1 cellular context compared by ENCODE assay signal in the genomic region with DNA sequence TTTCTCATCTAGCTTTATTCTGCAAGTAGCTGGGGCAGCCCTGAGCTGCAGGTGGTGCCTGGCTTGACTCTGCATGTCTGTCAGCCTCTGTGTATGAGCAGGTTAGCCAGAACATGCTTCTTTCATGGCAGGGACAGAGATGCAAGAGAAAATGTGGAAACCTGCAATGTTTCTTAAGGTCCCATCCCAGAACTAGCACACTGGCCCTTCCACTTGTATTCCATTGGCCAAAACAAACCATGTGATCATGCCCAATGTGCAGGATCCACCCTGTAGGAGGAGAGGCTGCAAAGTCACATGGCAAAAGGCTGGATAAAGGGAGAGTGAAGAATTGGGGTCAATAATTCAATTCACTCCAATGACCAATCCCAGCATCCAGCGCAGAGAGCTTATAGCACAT.
TF ChIP-seq lines count a peak whose summit lies in the region.

No MANE protein-coding gene starts in this region.

TF ChIP-seq in GM23338, 12 proteins besides CTCF, POLR2A, EP300 and RAD21 (continued from another document):
- TF ChIP-seq EZH2phosphoT487 (IDR thresholded peaks at IDR 0.05; ENCODE audit: unreplicated experiment): no peak
- no peak for TF ChIP-seq ZNF331 (CRISPR knock-in tag; IDR thresholded peaks at IDR 0.05; ENCODE audit: low read depth)
